1 cellular context compared by ENCODE assay signal in genomic region chr6:21451546-21452013, GRCh38.
A peak's percentile ranks its signal among the peaks of the same experiment; 100 is the strongest.
TF ChIP-seq lines count a peak whose summit lies in the region.

No MANE protein-coding gene starts in this region.

TF ChIP-seq in HepG2, 621 proteins besides CTCF, POLR2A, EP300 and RAD21 (continued from another document and continues in another):
- TF ChIP-seq AHDC1 (CRISPR knock-in tag; IDR thresholded peaks at IDR 0.05; ENCODE audit: borderline replicate concordance) (peak; percentile 96; the same call in 1 of the 2 replicates), MTF1 (CRISPR knock-in tag; IDR thresholded peaks at IDR 0.05) (no peak), ATF1 (CRISPR knock-in tag; IDR thresholded peaks at IDR 0.05) (peak; percentile 37; the same call in 1 of the 2 replicates), SSRP1 (CRISPR knock-in tag; IDR thresholded peaks at IDR 0.05) (no peak), TAF1 (CRISPR knock-in tag; IDR thresholded peaks at IDR 0.05) (no peak), SKIL (CRISPR knock-in tag; IDR thresholded peaks at IDR 0.05; ENCODE audit: borderline replicate concordance) (0 out of 2 replicates have a peak, but pooled peaks have one; percentile 25), MAFG (CRISPR knock-in tag; IDR thresholded peaks at IDR 0.05) (no peak), NCOR1 (IDR thresholded peaks at IDR 0.05; ENCODE audit: borderline replicate concordance, low read length) (peak; percentile 89; the same call in 1 of the 2 replicates), ZNF460 (CRISPR knock-in tag; IDR thresholded peaks at IDR 0.05; ENCODE audit: borderline replicate concordance) (no peak; the same call in 1 of the 2 replicates), ZNF558 (CRISPR knock-in tag; IDR thresholded peaks at IDR 0.05; ENCODE audit: borderline replicate concordance) (0 out of 2 replicates have a peak, but pooled peaks have one; percentile 46), ZNF530 (CRISPR knock-in tag; IDR thresholded peaks at IDR 0.05; ENCODE audit: low read depth) (no peak), ZNF766 (CRISPR knock-in tag; IDR thresholded peaks at IDR 0.05; ENCODE audit: borderline replicate concordance) (no peak), RBAK (CRISPR knock-in tag; IDR thresholded peaks at IDR 0.05) (no peak), ATF4 (CRISPR knock-in tag; IDR thresholded peaks at IDR 0.05) (peak in 1 of 2 experiments; percentile 64; a peak in 2 of 4 replicates), GMEB2 (CRISPR knock-in tag; IDR thresholded peaks at IDR 0.05; ENCODE audit: low read depth) (no peak), ZBTB25 (CRISPR knock-in tag; IDR thresholded peaks at IDR 0.05) (peak; percentile 29; the same call in 1 of the 2 replicates), TRIM24 (CRISPR knock-in tag; IDR thresholded peaks at IDR 0.05) (no peak), ZNF724P (CRISPR knock-in tag; IDR thresholded peaks at IDR 0.05; ENCODE audit: borderline replicate concordance) (no peak), ELF3 (CRISPR knock-in tag; IDR thresholded peaks at IDR 0.05) (peak; percentile 89), DNMT1 (CRISPR knock-in tag; IDR thresholded peaks at IDR 0.05) (no peak), MBD4 (IDR thresholded peaks at IDR 0.05; ENCODE audit: borderline replicate concordance, low read length) (peak; percentile 50; the same call in 1 of the 2 replicates), HNF1A (IDR thresholded peaks at IDR 0.05; ENCODE audit: low read depth) (peak; percentile 95), HNF1A (CRISPR knock-in tag; IDR thresholded peaks at IDR 0.05; ENCODE audit: borderline replicate concordance) (peak; percentile 97; the same call in 1 of the 2 replicates), RFXANK (CRISPR knock-in tag; IDR thresholded peaks at IDR 0.05) (no peak), ZNF441 (CRISPR knock-in tag; IDR thresholded peaks at IDR 0.05; ENCODE audit: borderline replicate concordance) (no peak), HHEX (CRISPR knock-in tag; IDR thresholded peaks at IDR 0.05) (peak; percentile 61; the same call in 1 of the 2 replicates), ZNF891 (CRISPR knock-in tag; IDR thresholded peaks at IDR 0.05) (no peak)
- TF ChIP-seq, protein P1, sequence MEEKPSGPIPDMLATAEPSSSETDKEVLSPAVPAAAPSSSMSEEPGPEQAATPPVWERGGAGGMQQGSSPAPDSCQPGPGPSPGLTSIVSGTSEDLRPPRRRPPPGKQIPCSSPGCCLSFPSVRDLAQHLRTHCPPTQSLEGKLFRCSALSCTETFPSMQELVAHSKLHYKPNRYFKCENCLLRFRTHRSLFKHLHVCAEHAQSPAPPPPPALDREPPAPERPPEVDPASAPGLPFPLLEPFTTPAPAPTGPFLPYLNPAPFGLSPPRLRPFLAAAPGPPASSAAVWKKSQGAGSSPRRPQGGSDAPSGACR (CRISPR knock-in tag; IDR thresholded peaks at IDR 0.05), result no peak
- TF ChIP-seq, protein P2, sequence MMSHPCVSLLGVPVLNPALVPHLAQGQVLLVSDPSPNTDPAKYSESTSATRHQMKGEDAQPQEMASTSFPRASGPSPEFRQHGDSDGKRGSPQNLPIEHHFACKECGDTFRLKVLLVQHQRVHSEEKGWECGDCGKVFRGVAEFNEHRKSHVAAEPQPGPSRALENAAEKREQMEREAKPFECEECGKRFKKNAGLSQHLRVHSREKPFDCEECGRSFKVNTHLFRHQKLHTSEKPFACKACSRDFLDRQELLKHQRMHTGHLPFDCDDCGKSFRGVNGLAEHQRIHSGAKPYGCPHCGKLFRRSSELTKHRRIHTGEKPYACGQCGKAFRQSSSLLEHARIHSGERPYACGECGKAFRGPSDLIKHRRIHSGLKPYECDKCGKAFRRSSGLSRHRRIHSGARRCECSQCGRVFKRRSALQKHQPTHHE (CRISPR knock-in tag; IDR thresholded peaks at IDR 0.05; ENCODE audit: borderline replicate concordance), result no peak
- TF ChIP-seq, protein P3, sequence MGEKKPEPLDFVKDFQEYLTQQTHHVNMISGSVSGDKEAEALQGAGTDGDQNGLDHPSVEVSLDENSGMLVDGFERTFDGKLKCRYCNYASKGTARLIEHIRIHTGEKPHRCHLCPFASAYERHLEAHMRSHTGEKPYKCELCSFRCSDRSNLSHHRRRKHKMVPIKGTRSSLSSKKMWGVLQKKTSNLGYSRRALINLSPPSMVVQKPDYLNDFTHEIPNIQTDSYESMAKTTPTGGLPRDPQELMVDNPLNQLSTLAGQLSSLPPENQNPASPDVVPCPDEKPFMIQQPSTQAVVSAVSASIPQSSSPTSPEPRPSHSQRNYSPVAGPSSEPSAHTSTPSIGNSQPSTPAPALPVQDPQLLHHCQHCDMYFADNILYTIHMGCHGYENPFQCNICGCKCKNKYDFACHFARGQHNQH (CRISPR knock-in tag; IDR thresholded peaks at IDR 0.05), result peak; percentile 25; the same call in 1 of the 2 replicates
- TF ChIP-seq, protein P4, sequence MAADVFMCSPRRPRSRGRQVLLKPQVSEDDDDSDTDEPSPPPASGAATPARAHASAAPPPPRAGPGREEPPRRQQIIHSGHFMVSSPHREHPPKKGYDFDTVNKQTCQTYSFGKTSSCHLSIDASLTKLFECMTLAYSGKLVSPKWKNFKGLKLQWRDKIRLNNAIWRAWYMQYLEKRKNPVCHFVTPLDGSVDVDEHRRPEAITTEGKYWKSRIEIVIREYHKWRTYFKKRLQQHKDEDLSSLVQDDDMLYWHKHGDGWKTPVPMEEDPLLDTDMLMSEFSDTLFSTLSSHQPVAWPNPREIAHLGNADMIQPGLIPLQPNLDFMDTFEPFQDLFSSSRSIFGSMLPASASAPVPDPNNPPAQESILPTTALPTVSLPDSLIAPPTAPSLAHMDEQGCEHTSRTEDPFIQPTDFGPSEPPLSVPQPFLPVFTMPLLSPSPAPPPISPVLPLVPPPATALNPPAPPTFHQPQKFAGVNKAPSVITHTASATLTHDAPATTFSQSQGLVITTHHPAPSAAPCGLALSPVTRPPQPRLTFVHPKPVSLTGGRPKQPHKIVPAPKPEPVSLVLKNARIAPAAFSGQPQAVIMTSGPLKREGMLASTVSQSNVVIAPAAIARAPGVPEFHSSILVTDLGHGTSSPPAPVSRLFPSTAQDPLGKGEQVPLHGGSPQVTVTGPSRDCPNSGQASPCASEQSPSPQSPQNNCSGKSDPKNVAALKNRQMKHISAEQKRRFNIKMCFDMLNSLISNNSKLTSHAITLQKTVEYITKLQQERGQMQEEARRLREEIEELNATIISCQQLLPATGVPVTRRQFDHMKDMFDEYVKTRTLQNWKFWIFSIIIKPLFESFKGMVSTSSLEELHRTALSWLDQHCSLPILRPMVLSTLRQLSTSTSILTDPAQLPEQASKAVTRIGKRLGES (CRISPR knock-in tag; IDR thresholded peaks at IDR 0.05; ENCODE audit: borderline replicate concordance), result no peak
- TF ChIP-seq, protein P5, sequence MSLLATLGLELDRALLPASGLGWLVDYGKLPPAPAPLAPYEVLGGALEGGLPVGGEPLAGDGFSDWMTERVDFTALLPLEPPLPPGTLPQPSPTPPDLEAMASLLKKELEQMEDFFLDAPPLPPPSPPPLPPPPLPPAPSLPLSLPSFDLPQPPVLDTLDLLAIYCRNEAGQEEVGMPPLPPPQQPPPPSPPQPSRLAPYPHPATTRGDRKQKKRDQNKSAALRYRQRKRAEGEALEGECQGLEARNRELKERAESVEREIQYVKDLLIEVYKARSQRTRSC (CRISPR knock-in tag; IDR thresholded peaks at IDR 0.05; ENCODE audit: low read depth), result no peak
